Comparison of ENCODE assay signal across 25 cellular contexts in the genomic region with DNA sequence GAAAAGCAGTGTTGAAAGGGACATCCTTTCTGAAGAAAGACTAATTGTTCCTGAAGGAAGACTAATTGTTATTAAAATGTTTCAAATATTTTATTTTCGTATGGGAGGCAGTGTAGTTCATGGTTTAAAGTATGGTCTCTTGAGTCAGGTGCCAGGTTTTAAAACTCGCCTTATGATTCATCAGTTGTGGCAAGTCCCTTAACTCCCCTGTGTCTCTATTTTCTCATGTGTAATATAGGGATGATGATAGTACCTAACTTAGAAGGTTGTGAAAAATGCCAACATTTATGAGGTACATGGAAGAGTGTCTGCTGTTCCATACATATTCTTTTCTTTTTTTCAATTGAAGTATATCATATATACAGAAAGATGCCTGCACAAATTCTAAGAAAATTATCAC.
"Had no signal": no experiment of that assay in that cellular context is flagged by ENCODE, and none has a peak within 500 bp of the region (broad histone marks: within the 10 kb centered on the region; RNA-seq: fewer than 3 reads in every experiment).

No MANE protein-coding gene starts in this region.

- H3K9me3 ChIP-seq: left ventricle myocardium inferior had no signal

- ATAC-seq: natural killer cell, SK-N-SH treated with all-trans-retinoic acid at 6 μM for 48 hours had no signal

- H3K4me2 ChIP-seq: smooth muscle cell had no signal

- H3K36me3 Mint-ChIP-seq: brain, natural killer cell had no signal

- H3K4me3 ChIP-seq: left ventricle myocardium inferior, sigmoid colon, smooth muscle cell, upper lobe of left lung had no signal

- DNase-seq: activated CD4-positive, alpha-beta T cell treated with anti-CD3 and anti-CD28 coated beads for 1 hour; activated CD4-positive, alpha-beta T cell treated with anti-CD3 and anti-CD28 coated beads, Interleukin-2, amount 50 U/mL, for 4 hours; activated CD8-positive, alpha-beta memory T cell treated with anti-CD3 and anti-CD28 coated beads for 24 hours; activated CD8-positive, alpha-beta memory T cell treated with anti-CD3 and anti-CD28 coated beads, Interleukin-2, amount 50 U/mL, for 4 hours; anterior cingulate cortex; caudate nucleus; effector CD4-positive, alpha-beta T cell; erythroblast; foreskin melanocyte; glutamatergic neuron; hippocampal formation; kidney glomerular epithelial cell; left ventricle myocardium inferior; midbrain; natural killer cell; sigmoid colon; stimulated activated CD4-positive, alpha-beta T cell treated with anti-CD3 and anti-CD28 coated beads, Interleukin-2, amount 100 ng/mL, for 48 hours; stimulated activated CD8-positive, alpha-beta memory T cell treated with anti-CD3 and anti-CD28 coated beads, Interleukin-4, amount 100 ng/mL, for 48 hours; stimulated activated naive CD4-positive, alpha-beta T cell; upper lobe of left lung had no signal

- H3K4me1 ChIP-seq: left ventricle myocardium inferior, sigmoid colon, upper lobe of left lung had no signal

- H3K36me3 ChIP-seq: left ventricle myocardium inferior, sigmoid colon, upper lobe of left lung had no signal

- H3K27me3 ChIP-seq: sigmoid colon, upper lobe of left lung had no signal

- H3K27ac ChIP-seq: left ventricle myocardium inferior, sigmoid colon, upper lobe of left lung, VCaP had no signal

- H3K27ac Mint-ChIP-seq: brain; dendritic cell treated with granulocyte-macrophage colony-stimulating factor and Interleukin-4, amounts not matched to agents 40 ng/mL and 50 ng/mL, for 4 days; natural killer cell had no signal
